ENCODE assay signal across 21 cellular contexts in the genomic region with DNA sequence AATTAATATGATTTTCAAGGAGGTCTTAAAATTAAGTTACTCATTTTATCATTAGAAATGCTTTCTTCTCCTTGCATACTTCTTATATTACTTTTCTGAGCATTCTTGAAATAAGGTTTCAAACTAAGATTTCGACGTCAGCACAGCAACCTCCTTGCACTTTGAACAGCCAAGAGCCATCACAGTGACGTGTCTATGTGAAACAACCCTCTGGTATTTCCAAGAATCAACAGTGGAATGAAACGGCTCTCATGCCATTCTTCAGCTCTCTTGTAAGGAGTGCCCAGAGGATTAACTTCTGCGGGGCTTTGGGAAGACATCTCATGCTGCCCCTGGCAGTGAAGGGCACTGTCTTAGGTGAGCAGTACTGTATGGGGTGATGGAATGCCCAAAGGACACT.
A peak's percentile ranks its signal among the peaks of the same experiment; 100 is the strongest.
DNase-seq lines count a peak whose midpoint lies in the region; ATAC-seq and TF ChIP-seq lines count a peak whose summit lies in the region.
"Had no signal": no experiment of that assay in that cellular context is flagged by ENCODE, and none has a peak within 500 bp of the region (broad histone marks: within the 10 kb centered on the region; RNA-seq: fewer than 3 reads in every experiment).

No MANE protein-coding gene starts in this region.

- H3K4me3 ChIP-seq in AG10803 (ENCODE audit: low read length) = no peak overlapping the region
- no peak overlapping the region for H3K4me3 ChIP-seq in SJSA1
- H3K4me3 ChIP-seq in epithelial cell of proximal tubule (ENCODE audit: low read depth, low read length) = no peak overlapping the region
- no peak overlapping the region for H3K4me3 ChIP-seq in lower lobe of right lung
- H3K4me3 ChIP-seq: left ventricle myocardium inferior had no signal

- no peaks in the 10 kb centered on the region for H3K27me3 Mint-ChIP-seq in nephron progenitor cell (ENCODE audit: low read depth, poor library complexity)
- H3K27me3 Mint-ChIP-seq: B cell, T-helper 17 cell, type B pancreatic cell had no signal

- peak overlapping the region; percentile 81 for H3K27ac ChIP-seq in SJSA1
- no peak overlapping the region for H3K27ac ChIP-seq in lower lobe of right lung
- H3K27ac ChIP-seq: left ventricle myocardium inferior, RWPE1 had no signal

- no peak for TF ChIP-seq CTCF in AG10803 (conservative IDR thresholded peaks at IDR 0.05; ENCODE audit: low read length)
- no peak for TF ChIP-seq CTCF in epithelial cell of proximal tubule (conservative IDR thresholded peaks at IDR 0.05; ENCODE audit: low read depth, low read length)
- TF ChIP-seq CTCF in nephron progenitor cell (IDR thresholded peaks at IDR 0.05) = no peak
- no peak for TF ChIP-seq CTCF in lower lobe of right lung (IDR thresholded peaks at IDR 0.05)

- peak; percentile 85 for DNase-seq in AG10803 (ENCODE audit: low read depth)
- DNase-seq in SJSA1 (ENCODE audit: low read depth in 1 of 2, low spot score in 2 of 2) = peak; percentile 57 to 61
- peak; percentile 47 for DNase-seq in epithelial cell of proximal tubule (ENCODE audit: low read depth)
- no peak for DNase-seq in nephron progenitor cell
- DNase-seq in NCI-H1436 (lab: John Stamatoyannopoulos, UW) = no peak
- no peak for DNase-seq in NCI-H1694 treated with DMSO at 0.1 percent for 48 hours (lab: John Stamatoyannopoulos, UW)
- DNase-seq in lower lobe of right lung = no peak
- DNase-seq: activated CD4-positive, CD25-positive, alpha-beta regulatory T cell treated with anti-CD3 and anti-CD28 coated beads, Interleukin-2, amount 50 U/mL, for 72 hours; activated CD8-positive, alpha-beta memory T cell treated with anti-CD3 and anti-CD28 coated beads, Interleukin-2, amount 50 U/mL, for 4 hours; activated naive CD4-positive, alpha-beta T cell treated with anti-CD3 and anti-CD28 coated beads for 36 hours; hypothalamus; left ventricle myocardium inferior; MV-4-11; NCI-H2171; right cardiac atrium; T-helper 17 cell had no signal

- H3K4me3 Mint-ChIP-seq in nephron progenitor cell = no peak overlapping the region
- H3K4me3 Mint-ChIP-seq: activated naive CD4-positive, alpha-beta T cell treated with anti-CD3 and anti-CD28 coated beads for 36 hours; B cell; nephron; T-helper 17 cell; type B pancreatic cell had no signal

- intact Hi-C loops in lower lobe of right lung (cut with DNase I) = no loop called here

- no peaks in the 10 kb centered on the region for H3K9me3 Mint-ChIP-seq in nephron progenitor cell
- H3K9me3 Mint-ChIP-seq: activated naive CD4-positive, alpha-beta T cell treated with anti-CD3 and anti-CD28 coated beads for 36 hours; type B pancreatic cell had no signal

- H3K27me3 ChIP-seq in SJSA1 (replicated peaks) (no peaks in the 10 kb centered on the region), lower lobe of right lung (ENCODE audit: low read depth) (no peaks in the 10 kb centered on the region)

- no peak for ATAC-seq in esophagus mucosa
- no peak for ATAC-seq in lower lobe of right lung
- ATAC-seq: right cardiac atrium, T-helper 17 cell had no signal

- peak overlapping the region; percentile 87 for H3K27ac Mint-ChIP-seq in nephron progenitor cell
- H3K27ac Mint-ChIP-seq: activated naive CD4-positive, alpha-beta T cell treated with anti-CD3 and anti-CD28 coated beads for 36 hours; B cell; nephron; T-helper 17 cell; type B pancreatic cell had no signal

- H3K36me3 ChIP-seq in SJSA1 = no peaks in the 10 kb centered on the region
- H3K36me3 ChIP-seq in lower lobe of right lung = no peaks in the 10 kb centered on the region
- H3K36me3 ChIP-seq: left ventricle myocardium inferior had no signal

- peaks cover 15% of the 10 kb centered on the region for H3K4me1 ChIP-seq in SJSA1 (replicated peaks)
- H3K4me1 ChIP-seq in lower lobe of right lung = no peaks in the 10 kb centered on the region
- H3K4me1 ChIP-seq: left ventricle myocardium inferior had no signal

- H3K4me1 Mint-ChIP-seq in nephron progenitor cell = peaks cover 6% of the 10 kb centered on the region
- H3K4me1 Mint-ChIP-seq: B cell, T-helper 17 cell had no signal

- H3K9me3 ChIP-seq in SJSA1 (replicated peaks) = no peaks in the 10 kb centered on the region
- H3K9me3 ChIP-seq in lower lobe of right lung = no peaks in the 10 kb centered on the region
- H3K9me3 ChIP-seq: left ventricle myocardium inferior had no signal

- no peaks in the 10 kb centered on the region for H3K36me3 Mint-ChIP-seq in nephron progenitor cell (ENCODE audit: low read depth)

Comparison
In these comparisons a context has a peak if more than half of its experiments do, and no peak if none do; other contexts are left out.
1. DNase-seq: peak in AG10803 (single experiment), SJSA1 (2 of 2) and epithelial cell of proximal tubule (single experiment); none in nephron progenitor cell (single experiment), NCI-H1436 (single experiment), NCI-H1694 treated with DMSO at 0.1 percent for 48 hours (single experiment) and lower lobe of right lung (single experiment).